Comparison of ENCODE assay signal across 9 cellular contexts in genomic region chr13:102508411-102508810, GRCh38.
"Had no signal": no experiment of that assay in that cellular context is flagged by ENCODE, and none has a peak within 500 bp of the region (broad histone marks: within the 10 kb centered on the region; RNA-seq: fewer than 3 reads in every experiment).

No MANE protein-coding gene starts in this region.

- H3K27ac ChIP-seq: GM23248, HL-60, KMS-11 had no signal

- ATAC-seq: HCT116, HepG2 had no signal

- H3K36me3 ChIP-seq: HAP-1 had no signal

- H3K9me3 ChIP-seq: HAP-1 had no signal

- H3K4me3 Mint-ChIP-seq: HFFc6, IgD-negative memory B cell had no signal

- H3K27ac Mint-ChIP-seq: HFFc6, IgD-negative memory B cell had no signal

- H2AFZ ChIP-seq: GM23248 had no signal

- H3K4me3 ChIP-seq: GM23248, HAP-1 had no signal

- H3K4me1 ChIP-seq: HAP-1 had no signal

- DNase-seq: GM23248, HFFc6, KBM-7 had no signal

- H3K9ac ChIP-seq: GM23248, KMS-11 had no signal

- H3K4me2 ChIP-seq: KMS-11 had no signal
